Comparison of ENCODE assay signal across 13 cellular contexts in genomic region chr14:93978735-93979134, GRCh38. TPM values are rescaled to one million over a fixed set of nuclear protein-coding genes. Genes with fewer than 3 reads are reported as not detected.
DNase-seq lines count a peak whose midpoint lies in the region; ATAC-seq, FAIRE-seq and TF ChIP-seq lines count a peak whose summit lies in the region.
"Had no signal": no experiment of that assay in that cellular context is flagged by ENCODE, and none has a peak within 500 bp of the region (broad histone marks: within the 10 kb centered on the region; RNA-seq: fewer than 3 reads in every experiment).

No MANE protein-coding gene starts in this region.

- no peaks in the 10 kb centered on the region for H3K27me3 Mint-ChIP-seq in T-helper 1 cell treated with Interleukin-12 subunit alpha and Interleukin-12 subunit beta and Interleukin-4 antibody, amounts not matched to agents 30 μg/mL and 1 μg/mL, for 36 hours (ENCODE audit: low read depth)
- no peaks in the 10 kb centered on the region for H3K27me3 Mint-ChIP-seq in activated naive CD8-positive, alpha-beta T cell

- H3K4me1 ChIP-seq in small intestine (ENCODE audit: control insufficient read depth in 2 of 2, insufficient read depth in 1 of 2, low read depth in 1 of 2, low read length in 1 of 2) (peaks cover 0 to 3% of the 10 kb centered on the region in 2 donors), left lung (no peaks in the 10 kb centered on the region), lower lobe of right lung (no peaks in the 10 kb centered on the region)

- H3K4me3 Mint-ChIP-seq in T-helper 1 cell treated with Interleukin-12 subunit alpha and Interleukin-12 subunit beta and Interleukin-4 antibody, amounts not matched to agents 30 μg/mL and 1 μg/mL, for 36 hours: peak overlapping the region; percentile 22
- H3K4me3 Mint-ChIP-seq in activated naive CD8-positive, alpha-beta T cell: peak overlapping the region; percentile 68

- no peaks in the 10 kb centered on the region for H3K36me3 ChIP-seq in small intestine (ENCODE audit: control insufficient read depth in 2 of 2, insufficient read depth in 2 of 2, low read length in 2 of 2)
- H3K36me3 ChIP-seq in left lung: no peaks in the 10 kb centered on the region
- no peaks in the 10 kb centered on the region for H3K36me3 ChIP-seq in lower lobe of right lung

- H3K27ac Mint-ChIP-seq in T-helper 1 cell treated with Interleukin-12 subunit alpha and Interleukin-12 subunit beta and Interleukin-4 antibody, amounts not matched to agents 30 μg/mL and 1 μg/mL, for 36 hours: peak overlapping the region; percentile 100
- peak overlapping the region; percentile 100 for H3K27ac Mint-ChIP-seq in activated naive CD8-positive, alpha-beta T cell

- peaks cover 31% of the 10 kb centered on the region for H3K36me3 Mint-ChIP-seq in T-helper 1 cell treated with Interleukin-12 subunit alpha and Interleukin-12 subunit beta and Interleukin-4 antibody, amounts not matched to agents 30 μg/mL and 1 μg/mL, for 36 hours (ENCODE audit: low read depth)
- peaks cover 17% of the 10 kb centered on the region for H3K36me3 Mint-ChIP-seq in activated naive CD8-positive, alpha-beta T cell

- intact Hi-C loops in left lung (cut with DNase I): no loop called here
- intact Hi-C loops in lower lobe of right lung (cut with DNase I): no loop called here

- H3K4me1 Mint-ChIP-seq in T-helper 1 cell treated with Interleukin-12 subunit alpha and Interleukin-12 subunit beta and Interleukin-4 antibody, amounts not matched to agents 30 μg/mL and 1 μg/mL, for 36 hours (ENCODE audit: low read depth): peaks cover 60% of the 10 kb centered on the region
- peaks cover 53% of the 10 kb centered on the region for H3K4me1 Mint-ChIP-seq in activated naive CD8-positive, alpha-beta T cell (ENCODE audit: low read depth)

- ATAC-seq in left lung (no peak), lower lobe of right lung (no peak)

- no peak for FAIRE-seq in small intestine (lab: Jason Lieb, UNC)

- H3K27ac ChIP-seq in small intestine (ENCODE audit: low read depth in 1 of 2, low read length in 1 of 2) (peak overlapping the region; percentile 22 to 56), left lung (no peak overlapping the region), lower lobe of right lung (no peak overlapping the region)
- H3K27ac ChIP-seq: 22Rv1 had no signal

- TF ChIP-seq CTCF in left lung (IDR thresholded peaks at IDR 0.05) (no peak), lower lobe of right lung (IDR thresholded peaks at IDR 0.05) (no peak)

- H3K9me3 ChIP-seq in small intestine (ENCODE audit: control insufficient read depth, low read depth) (no peaks in the 10 kb centered on the region), left lung (no peaks in the 10 kb centered on the region), lower lobe of right lung (no peaks in the 10 kb centered on the region)

- 70 to 81% (median 79%) methylated on average over 4 of the region's 4 CpGs for WGBS in small intestine, 3 donors

- no peak for DNase-seq in T-helper 1 cell
- peak; percentile 50 for DNase-seq in HK-2 (ENCODE audit: unreplicated experiment)
- no peak for DNase-seq in small intestine
- no peak for DNase-seq in left lung
- no peak for DNase-seq in D341Med (ENCODE audit: low spot score)
- DNase-seq in lower lobe of right lung: no peak
- DNase-seq: DMS153, foreskin melanocyte, left colon, NCI-H510A had no signal

- H3K9me3 Mint-ChIP-seq in T-helper 1 cell treated with Interleukin-12 subunit alpha and Interleukin-12 subunit beta and Interleukin-4 antibody, amounts not matched to agents 30 μg/mL and 1 μg/mL, for 36 hours: peaks cover 12% of the 10 kb centered on the region
- peaks cover 7% of the 10 kb centered on the region for H3K9me3 Mint-ChIP-seq in activated naive CD8-positive, alpha-beta T cell (ENCODE audit: low read depth)

- H3K4me3 ChIP-seq in small intestine (ENCODE audit: low read depth in 1 of 2, low read length in 2 of 2) (no peak overlapping the region), left lung (no peak overlapping the region), lower lobe of right lung (no peak overlapping the region)

- H3K27me3 ChIP-seq in small intestine (ENCODE audit: control insufficient read depth in 2 of 2, insufficient read depth in 2 of 2, low read length in 2 of 2) (no peaks in the 10 kb centered on the region), left lung (no peaks in the 10 kb centered on the region), lower lobe of right lung (ENCODE audit: low read depth) (peaks cover 3% of the 10 kb centered on the region)

RNA-seq across cellular contexts. Expression of gene ASB2, which starts 2.4 kb away (rescaled TPM):
- 1 to 10 TPM; 1.3 to 5.6 (median 4.6) TPM for polyA plus RNA-seq in small intestine
- 1 to 10 TPM; 1.4 to 3.2 TPM for total RNA-seq in left lung
- 2.4 TPM for total RNA-seq in lower lobe of right lung

RNA-seq across cellular contexts. Expression of gene CCDC197, which starts 18.4 kb away (rescaled TPM):
- polyA plus RNA-seq in small intestine: not detected
- total RNA-seq in left lung (not detected), lower lobe of right lung (not detected)
- total RNA-seq: left colon had no signal

RNA-seq across cellular contexts. Expression of gene OTUB2, which starts 47.4 kb away (rescaled TPM):
- 1 to 10 TPM in 1 of 3 donors, under 1 TPM in 2; 0.22 to 1.4 (median 0.54) TPM for polyA plus RNA-seq in small intestine
- total RNA-seq in left lung (1 to 10 TPM; 1.2 to 1.5 TPM), lower lobe of right lung (1.9 TPM)

RNA-seq across cellular contexts. Expression of gene FAM181A, which starts 51.6 kb away (rescaled TPM):
- polyA plus RNA-seq in small intestine: not detected
- 1 to 10 TPM in 1 of 2 donors, not detected in 1; 1.1 TPM for total RNA-seq in left lung
- total RNA-seq in lower lobe of right lung: 6.4 TPM
- total RNA-seq: left colon had no signal

Comparison
In these comparisons a context has a peak if more than half of its experiments do, and no peak if none do; other contexts are left out.
1. H3K27ac ChIP-seq: peak in small intestine (2 of 2); none in left lung (0 of 2) and lower lobe of right lung (single experiment).